In genomic region chr2:33426666-33427231, GRCh38 we compare ENCODE assay signal across 10 cellular contexts. TPM values are rescaled to one million over a fixed set of nuclear protein-coding genes. Genes with fewer than 3 reads are reported as not detected.
A peak's percentile ranks its signal among the peaks of the same experiment; 100 is the strongest.
DNase-seq lines count a peak whose midpoint lies in the region; ATAC-seq, FAIRE-seq and TF ChIP-seq lines count a peak whose summit lies in the region.
"Had no signal": no experiment of that assay in that cellular context is flagged by ENCODE, and none has a peak within 500 bp of the region (broad histone marks: within the 10 kb centered on the region; RNA-seq: fewer than 3 reads in every experiment).

No MANE protein-coding gene starts in this region.

- TF ChIP-seq CTCF in fibroblast of the aortic adventitia (IDR thresholded peaks at IDR 0.05; ENCODE audit: insufficient read depth, low read length), result no peak
- TF ChIP-seq CTCF in tibial artery (IDR thresholded peaks at IDR 0.05), result no peak
- TF ChIP-seq CTCF in GM20000 (IDR thresholded peaks at IDR 0.05; ENCODE audit: extremely low read depth, missing control alignments), result no peak

- ATAC-seq in GM19023 (IDR thresholded peaks at IDR 0.05; ENCODE audit: unreplicated experiment), result no peak

- H3K4me3 ChIP-seq in fibroblast of the aortic adventitia (ENCODE audit: low read depth, low read length) (no peak overlapping the region), skeletal muscle satellite cell (ENCODE audit: low read length) (no peak overlapping the region), tibial artery (no peak overlapping the region)

- H3K36me3 ChIP-seq in skeletal muscle satellite cell (ENCODE audit: insufficient read depth, low read length) (no peaks in the 10 kb centered on the region), tibial artery (no peaks in the 10 kb centered on the region)

- H3K9me3 ChIP-seq in skeletal muscle satellite cell (replicated peaks; ENCODE audit: low read length) (no peaks in the 10 kb centered on the region), tibial artery (no peaks in the 10 kb centered on the region)

- DNase-seq in NCI-H1417 (lab: John Stamatoyannopoulos, UW) (peak in 2 of 3 experiments; percentile 35 to 81), NCI-H1417 treated with DMSO at 0.1 percent for 48 hours (lab: John Stamatoyannopoulos, UW) (no peak), RCC 7860 (ENCODE audit: low spot score) (peak; percentile 41), fibroblast of the aortic adventitia (ENCODE audit: low read depth) (peak; percentile 96), tibial artery (no peak), GM20000 (ENCODE audit: low spot score) (no peak)
- DNase-seq: NCI-H1436 had no signal

- intact Hi-C loops in tibial artery (cut with DNase I; ENCODE audit: low total_unique reads), result no loop called here

- FAIRE-seq in RCC 7860 (lab: Jason Lieb, UNC), result no peak
- FAIRE-seq: A204.1 had no signal

- H3K4me1 ChIP-seq in skeletal muscle satellite cell (ENCODE audit: control insufficient read depth, insufficient read depth, low read length), result peaks cover 25% of the 10 kb centered on the region
- no peaks in the 10 kb centered on the region for H3K4me1 ChIP-seq in tibial artery

- no peak overlapping the region for H3K27ac ChIP-seq in tibial artery

- H3K27me3 ChIP-seq in skeletal muscle satellite cell (ENCODE audit: control insufficient read depth, insufficient read depth, low read length), result no peaks in the 10 kb centered on the region
- no peaks in the 10 kb centered on the region for H3K27me3 ChIP-seq in tibial artery

- no peak overlapping the region for H3K9ac ChIP-seq in skeletal muscle satellite cell (ENCODE audit: low read depth, low read length)

- peak overlapping the region; percentile 3 for H3K4me2 ChIP-seq in skeletal muscle satellite cell (ENCODE audit: low read length)

RNA-seq across cellular contexts. Expression of gene RASGRP3, which starts 49.7 kb away (rescaled TPM):
- total RNA-seq in fibroblast of the aortic adventitia (ENCODE audit: low replicate concordance), result 5.9 and 7.8 TPM in 2 replicates
- 0.25 and 1.1 TPM in 2 replicates for total RNA-seq in skeletal muscle satellite cell (2012; rRNA removed)

Comparison
In these comparisons a context has a peak if more than half of its experiments do, and no peak if none do; other contexts are left out.
1. DNase-seq: peak in NCI-H1417 (2 of 3), RCC 7860 (single experiment) and fibroblast of the aortic adventitia (single experiment); none in NCI-H1417 treated with DMSO at 0.1 percent for 48 hours (single experiment), tibial artery (0 of 2) and GM20000 (single experiment).